In genomic region chr10:119478111-119479047, GRCh38 we compare ENCODE assay signal across 8 cellular contexts.
DNase-seq lines count a peak whose midpoint lies in the region; ATAC-seq, FAIRE-seq and TF ChIP-seq lines count a peak whose summit lies in the region.

No MANE protein-coding gene starts in this region.

- no TSS peak for BruUV-seq in GM12878 (replicated peaks; lab: Mats Ljungman, UMichigan)

- ATAC-seq in GM21367 (IDR thresholded peaks at IDR 0.05; ENCODE audit: unreplicated experiment) (peak; percentile 87), HG03457 (IDR thresholded peaks at IDR 0.05; ENCODE audit: unreplicated experiment) (peak; percentile 70), GM12878 (peak; percentile 98)

- TF ChIP-seq CTCF in GM12878 (IDR thresholded peaks at IDR 0.05 in 2 of 3, conservative IDR thresholded peaks at IDR 0.05 in 1 of 3; ENCODE audit: control insufficient read depth in 2 of 3, extremely low read depth in 1 of 3, insufficient read depth in 1 of 3, low read depth in 3 of 3, low read length in 3 of 3) (no peak), kidney (IDR thresholded peaks at IDR 0.05; ENCODE audit: borderline replicate concordance, extremely low read depth, insufficient read depth) (no peak)

- peak; percentile 94 for FAIRE-seq in GM12891 (lab: Jason Lieb, UNC)
- FAIRE-seq in GM12878 (lab: Jason Lieb, UNC): peak; percentile 56
- FAIRE-seq in kidney (lab: Jason Lieb, UNC): no peak

- H3K9me3 ChIP-seq in GM12878 (replicated peaks; ENCODE audit: control insufficient read depth, insufficient read depth, low read length) (peaks cover 4% of the 10 kb centered on the region; the same call in 1 of the 3 replicates), MG63 (no peaks in the 10 kb centered on the region), kidney (ENCODE audit: control insufficient read depth in 1 of 2, low read length in 2 of 2) (no peaks in the 10 kb centered on the region)

- POLR2A ChIA-PET in GM12878 (lab: Charles Lee): interaction anchor here (0.7 to 1.7 kb wide), 4 partner anchors 9 to 119 kb away, joined by 3 to 8 read pairs (median 3); no protein-coding TSS in a partner anchor

- no peak for TF ChIP-seq POLR2A in GM12891 (IDR thresholded peaks at IDR 0.05; ENCODE audit: low read depth, low read length)
- TF ChIP-seq POLR2A in GM12878 (IDR thresholded peaks at IDR 0.05; ENCODE audit: low read depth, low read length): no peak

- DNase-seq in GM12891 (ENCODE audit: insufficient read length, low spot score): no peak
- peak; percentile 46 for DNase-seq in GM12878 (ENCODE audit: low read depth, low spot score)
- no peak for DNase-seq in NCI-H2196 treated with DMSO at 0.1 percent for 48 hours (lab: John Stamatoyannopoulos, UW; ENCODE audit: unreplicated experiment)
- no peak for DNase-seq in MG63
- no peak for DNase-seq in kidney
- DNase-seq in SW480 (ENCODE audit: low spot score): no peak

- H3K9ac ChIP-seq in GM12878 (ENCODE audit: control insufficient read depth, insufficient read depth, low read length): peak overlapping the region; percentile 9
- H3K9ac ChIP-seq in kidney (ENCODE audit: low read length in 2 of 2): no peak overlapping the region

- SMC1A ChIA-PET in GM12878 (lab: Charles Lee; ENCODE audit: uncharacterized antibody, unreplicated experiment): interaction anchor here (0.8 to 2.5 kb wide), 20 partner anchors 8 to 298 kb away, joined by 3 to 13 read pairs (median 4); no protein-coding TSS in a partner anchor

- H3K4me1 ChIP-seq in GM12878 (ENCODE audit: control insufficient read depth, insufficient read depth, low read length) (peaks cover 25% of the 10 kb centered on the region), kidney (ENCODE audit: control insufficient read depth in 1 of 2, insufficient read depth in 1 of 2, low read depth in 1 of 2, low read length in 2 of 2) (no peaks in the 10 kb centered on the region)

- H3K4me3 ChIP-seq in GM12878 (peak overlapping the region; percentile 35; the same call in 1 of the 2 replicates), MG63 (no peak overlapping the region), kidney (ENCODE audit: low read length in 2 of 2) (no peak overlapping the region)

- H4K20me1 ChIP-seq in GM12878 (ENCODE audit: control insufficient read depth, insufficient read depth): no peaks in the 10 kb centered on the region

- H3K36me3 ChIP-seq in GM12878 (ENCODE audit: control insufficient read depth in 2 of 2, insufficient read depth in 2 of 2, low read length in 1 of 2) (no peaks in the 10 kb centered on the region), MG63 (no peaks in the 10 kb centered on the region), kidney (ENCODE audit: control insufficient read depth in 1 of 2, insufficient read depth in 2 of 2, low read length in 2 of 2) (no peaks in the 10 kb centered on the region)

- TF ChIP-seq EP300 in GM12878 (IDR thresholded peaks at IDR 0.05; ENCODE audit: borderline replicate concordance in 1 of 2, control insufficient read depth in 1 of 2, low read depth in 2 of 2, low read length in 2 of 2): peak in 1 of 2 experiments; percentile 27; a peak in 1 of 4 replicates

- 2% methylated on average over 8 of the region's 8 CpGs for WGBS in GM12878 (ENCODE audit: insufficient coverage, insufficient replicate concordance, low lambda C conversion rate, missing lambda C conversion rate)

- H2AFZ ChIP-seq in GM12878 (ENCODE audit: control insufficient read depth, low read depth, low read length): peak overlapping the region; percentile 39; the same call in 1 of the 2 replicates

- in situ Hi-C loops in GM12878 (cut with MboI): no loop called here

- RAD21 ChIA-PET in GM12878 (lab: Charles Lee; ENCODE audit: unreplicated experiment): interaction anchor here (0.9 to 1.7 kb wide), 8 partner anchors 10 to 279 kb away, joined by 3 to 10 read pairs (median 4); partner anchors contain the start of gene GRK5

- TF ChIP-seq RAD21 in GM12878 (IDR thresholded peaks at IDR 0.05; ENCODE audit: insufficient read depth, low read depth, low read length): no peak

- H3K27ac ChIP-seq in GM12878 (ENCODE audit: control insufficient read depth, insufficient read depth) (peak overlapping the region; percentile 30), kidney (ENCODE audit: low read depth in 2 of 2, low read length in 2 of 2) (no peak overlapping the region)

- intact Hi-C loops in GM12878 (cut with micrococcal nuclease; ENCODE audit: unreplicated experiment) (no loop called here), kidney (cut with DNase I) (no loop called here)

- CTCF ChIA-PET in GM12878 (lab: Yijun Ruan, JAX): interaction anchor here (1.0 to 2.1 kb wide), 12 partner anchors 8 to 283 kb away, joined by 3 to 23 read pairs (median 4); partner anchors contain the start of gene GRK5

- no peaks in the 10 kb centered on the region for H3K79me2 ChIP-seq in GM12878 (ENCODE audit: control insufficient read depth, insufficient read depth, low read length)

- peak overlapping the region; percentile 84 for H3K4me2 ChIP-seq in GM12878 (ENCODE audit: control insufficient read depth, insufficient read depth)

- no peaks in the 10 kb centered on the region for H3K27me3 ChIP-seq in GM12878 (replicated peaks in 1 of 2; ENCODE audit: control insufficient read depth in 2 of 2, insufficient read depth in 2 of 2, low read length in 1 of 2)
- peaks cover 14% of the 10 kb centered on the region for H3K27me3 ChIP-seq in MG63

TF ChIP-seq in GM12891, 5 proteins besides CTCF, POLR2A, EP300 and RAD21:
- TF ChIP-seq POU2F2 (IDR thresholded peaks at IDR 0.05; ENCODE audit: low read depth, low read length) (peak; percentile 91), POLR2AphosphoS5 (IDR thresholded peaks at IDR 0.05; ENCODE audit: low read depth, low read length) (no peak)

TF ChIP-seq in GM12878, 131 proteins besides CTCF, POLR2A, EP300 and RAD21 (continues in another document):
- TF ChIP-seq ZNF207 (IDR thresholded peaks at IDR 0.05; ENCODE audit: borderline replicate concordance): no peak
- TF ChIP-seq POU2F2 (IDR thresholded peaks at IDR 0.05; ENCODE audit: borderline replicate concordance, low read depth, low read length): 0 out of 3 replicates have a peak, but pooled peaks have one; percentile 12
- no peak for TF ChIP-seq SIN3A (IDR thresholded peaks at IDR 0.05; ENCODE audit: low read depth, low read length)
- peak; percentile 29 to 55; a peak in 1 of 4 replicates for TF ChIP-seq BHLHE40 (IDR thresholded peaks at IDR 0.05; ENCODE audit: borderline replicate concordance in 1 of 2, low read depth in 2 of 2, low read length in 1 of 2)
- no peak for TF ChIP-seq MYB (IDR thresholded peaks at IDR 0.05; ENCODE audit: borderline replicate concordance, low read depth, low read length)
- TF ChIP-seq BCL11A (IDR thresholded peaks at IDR 0.05; ENCODE audit: low read depth, low read length): no peak
- TF ChIP-seq HCFC1 (IDR thresholded peaks at IDR 0.05; ENCODE audit: low read length): no peak
- TF ChIP-seq CUX1 (IDR thresholded peaks at IDR 0.05; ENCODE audit: insufficient replicate concordance, low read depth, low read length): no peak
- TF ChIP-seq TCF12 (IDR thresholded peaks at IDR 0.05; ENCODE audit: low read depth, low read length): no peak
- TF ChIP-seq ZNF274 (IDR thresholded peaks at IDR 0.05; ENCODE audit: insufficient read depth, insufficient read length): no peak
- peak; percentile 43; the same call in 1 of the 2 replicates for TF ChIP-seq NFIC (IDR thresholded peaks at IDR 0.05; ENCODE audit: low read depth, low read length)
- peak; percentile 66; the same call in 1 of the 2 replicates for TF ChIP-seq PAX5 (IDR thresholded peaks at IDR 0.05; ENCODE audit: borderline replicate concordance, low read depth, low read length)
- 0 out of 2 replicates have a peak, but pooled peaks have one; percentile 36 for TF ChIP-seq TCF3 (IDR thresholded peaks at IDR 0.05; ENCODE audit: borderline replicate concordance, insufficient read depth, low read depth, low read length)
- TF ChIP-seq SMAD5 (IDR thresholded peaks at IDR 0.05; ENCODE audit: low read depth): no peak
